ENCODE assay signal across 1 cellular context in genomic region chr15:65413760-65414144, GRCh38.
A peak's percentile ranks its signal among the peaks of the same experiment; 100 is the strongest.
TF ChIP-seq lines count a peak whose summit lies in the region.

No MANE protein-coding gene starts in this region.

TF ChIP-seq in A549, 52 proteins besides CTCF, POLR2A, EP300 and RAD21 (continued from another document):
- no peak for TF ChIP-seq FOSL2 (IDR thresholded peaks at IDR 0.05)
- TF ChIP-seq FOSL2 (CRISPR knock-in tag; IDR thresholded peaks at IDR 0.05): 0 out of 2 replicates have a peak, but pooled peaks have one; percentile 54
- no peak for TF ChIP-seq HOXB13 (CRISPR knock-in tag; IDR thresholded peaks at IDR 0.05; ENCODE audit: low read depth)
